ENCODE assay signal across 18 cellular contexts in the genomic region with DNA sequence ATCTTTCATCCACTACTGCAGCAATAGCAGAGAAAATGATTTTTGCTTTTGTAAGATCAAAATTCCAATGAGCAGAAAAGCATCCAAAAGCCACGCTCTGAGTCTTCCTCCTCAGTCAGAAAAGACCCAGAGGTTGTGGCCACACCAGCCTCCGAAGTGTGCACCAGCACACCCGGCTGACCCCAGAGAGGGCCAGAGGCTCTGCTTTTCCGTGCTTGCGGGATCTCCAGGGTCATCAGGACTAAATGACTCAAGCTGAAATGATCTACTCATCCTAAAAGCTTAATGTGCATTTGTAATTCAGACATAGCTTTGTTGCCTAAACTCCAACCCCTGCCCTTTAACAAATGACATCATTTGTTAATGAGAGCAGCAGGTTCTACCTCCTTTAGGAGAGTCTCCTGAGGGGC. TPM values are rescaled to one million over a fixed set of nuclear protein-coding genes. Genes with fewer than 3 reads are reported as not detected.
DNase-seq lines count a peak whose midpoint lies in the region; ATAC-seq, FAIRE-seq and TF ChIP-seq lines count a peak whose summit lies in the region.
"Had no signal": no experiment of that assay in that cellular context is flagged by ENCODE, and none has a peak within 500 bp of the region (broad histone marks: within the 10 kb centered on the region; RNA-seq: fewer than 3 reads in every experiment).

No MANE protein-coding gene starts in this region.

- peaks cover 20% of the 10 kb centered on the region for H3K27me3 Mint-ChIP-seq in nephron progenitor cell (ENCODE audit: low read depth, poor library complexity)

- DNase-seq in ELR (ENCODE audit: low read depth): peak; percentile 98
- peak; percentile 92 for DNase-seq in RCC 7860 (ENCODE audit: low spot score)
- DNase-seq in fibroblast of the aortic adventitia (ENCODE audit: low read depth): peak; percentile 35
- peak; percentile 85 for DNase-seq in stromal cell of bone marrow (ENCODE audit: low read depth)
- no peak for DNase-seq in NCI-H2227 treated with DMSO at 0.1 percent for 48 hours (lab: John Stamatoyannopoulos, UW)
- DNase-seq in nephron progenitor cell: no peak
- DNase-seq: effector memory CD4-positive, alpha-beta T cell; left ventricle myocardium superior; NCI-H1930; pancreas; stimulated activated CD4-positive, alpha-beta T cell treated with anti-CD3 and anti-CD28 coated beads, Interleukin-4, amount 100 ng/mL, for 24 hours had no signal

- H3K4me3 Mint-ChIP-seq in nephron progenitor cell: no peak overlapping the region
- H3K4me3 Mint-ChIP-seq: central memory CD8-positive, alpha-beta T cell; T-helper 1 cell treated with Interleukin-12 subunit alpha and Interleukin-12 subunit beta and Interleukin-4 antibody, amounts not matched to agents 30 μg/mL and 1 μg/mL, for 36 hours; WTC11 had no signal

- no peak overlapping the region for H3K27ac Mint-ChIP-seq in nephron progenitor cell
- H3K27ac Mint-ChIP-seq: T-helper 1 cell treated with Interleukin-12 subunit alpha and Interleukin-12 subunit beta and Interleukin-4 antibody, amounts not matched to agents 30 μg/mL and 1 μg/mL, for 36 hours; WTC11 had no signal

- no peaks in the 10 kb centered on the region for H3K9me3 Mint-ChIP-seq in nephron progenitor cell
- H3K9me3 Mint-ChIP-seq: central memory CD8-positive, alpha-beta T cell; T-helper 1 cell treated with Interleukin-12 subunit alpha and Interleukin-12 subunit beta and Interleukin-4 antibody, amounts not matched to agents 30 μg/mL and 1 μg/mL, for 36 hours; WTC11 had no signal

- no peak for TF ChIP-seq CTCF in fibroblast of the aortic adventitia (IDR thresholded peaks at IDR 0.05; ENCODE audit: insufficient read depth, low read length)
- TF ChIP-seq CTCF in nephron progenitor cell (IDR thresholded peaks at IDR 0.05): no peak

- no peak for FAIRE-seq in RCC 7860 (lab: Jason Lieb, UNC)
- FAIRE-seq: GM19239, pancreas had no signal

- ATAC-seq in GM19463 (IDR thresholded peaks at IDR 0.05; ENCODE audit: unreplicated experiment): no peak
- ATAC-seq: left ventricle myocardium superior, pancreas, WTC11 had no signal

- H3K4me3 ChIP-seq in fibroblast of the aortic adventitia (ENCODE audit: low read depth, low read length): no peak overlapping the region
- H3K4me3 ChIP-seq: pancreas had no signal

- H3K36me3 Mint-ChIP-seq in nephron progenitor cell (ENCODE audit: low read depth): no peaks in the 10 kb centered on the region
- H3K36me3 Mint-ChIP-seq: WTC11 had no signal

- peaks cover 19% of the 10 kb centered on the region for H3K4me1 Mint-ChIP-seq in nephron progenitor cell
- H3K4me1 Mint-ChIP-seq: central memory CD8-positive, alpha-beta T cell; WTC11 had no signal

RNA-seq across cellular contexts. Expression of a gene that starts 16.5 kb away (rescaled TPM):
- not detected in 2 replicates for total RNA-seq in fibroblast of the aortic adventitia (ENCODE audit: low replicate concordance)
- total RNA-seq: foreskin keratinocyte, left ventricle myocardium superior, pancreas, temporal lobe, WTC11 had no signal

Comparison
In these comparisons a context has a peak if more than half of its experiments do, and no peak if none do; other contexts are left out.
1. DNase-seq: peak in ELR (single experiment), RCC 7860 (single experiment), fibroblast of the aortic adventitia (single experiment) and stromal cell of bone marrow (single experiment); none in NCI-H2227 treated with DMSO at 0.1 percent for 48 hours (single experiment) and nephron progenitor cell (single experiment).